Comparison of ENCODE assay signal across 8 cellular contexts in the genomic region with DNA sequence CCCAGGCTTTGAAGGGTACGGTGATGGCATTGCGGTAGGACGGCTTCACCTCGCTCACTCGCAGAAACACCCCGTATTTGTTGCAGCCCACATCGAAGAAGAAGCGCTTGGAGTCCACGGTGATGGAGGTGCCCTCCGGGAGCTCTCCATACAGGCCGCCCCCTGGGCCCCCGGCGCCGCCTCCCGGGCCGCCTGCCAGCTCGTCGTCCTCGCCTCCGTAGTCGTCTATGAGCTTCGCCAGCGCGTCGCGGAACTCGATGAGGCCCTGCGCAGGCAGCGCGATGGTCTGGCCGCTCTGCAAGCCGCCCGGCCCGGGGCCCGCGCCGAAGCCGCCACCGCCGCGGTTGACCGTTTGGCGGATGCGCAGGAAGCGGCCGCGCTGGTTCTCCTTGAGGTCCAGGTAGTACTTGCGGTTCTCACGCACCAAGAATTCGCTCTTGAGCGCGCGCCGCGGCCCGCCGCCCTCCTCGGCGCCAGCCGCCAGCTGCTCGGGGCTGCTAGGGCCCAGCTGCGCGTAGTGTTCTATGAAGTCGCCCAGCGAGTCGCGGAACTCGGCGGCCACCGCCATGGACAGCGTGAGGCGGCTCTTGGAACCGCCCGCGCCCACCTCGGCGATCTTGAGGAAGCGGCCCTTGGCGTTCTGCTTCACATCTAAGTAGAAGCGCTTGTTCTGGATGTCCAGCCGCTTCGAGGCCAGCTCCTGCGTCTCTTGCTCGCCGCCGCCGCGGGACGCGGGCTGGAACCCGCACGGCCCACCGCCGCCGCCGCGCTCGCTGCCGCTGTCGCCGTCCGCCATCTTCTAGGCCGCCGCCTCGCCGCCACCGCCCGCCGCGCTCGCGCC. TPM values are rescaled to one million over a fixed set of nuclear protein-coding genes. Genes with fewer than 3 reads are reported as not detected.
DNase-seq lines count a peak whose midpoint lies in the region; ATAC-seq and TF ChIP-seq lines count a peak whose summit lies in the region.

No MANE protein-coding gene starts in this region.

- CTCF ChIA-PET in activated B cell treated with CpG ODN at 0.5 μM for 24 hours (lab: Charles Lee) = interaction anchor here (0.5 to 1.9 kb wide), 3 partner anchors 17 to 30 kb away, joined by 3 to 7 read pairs (median 6); no protein-coding TSS in a partner anchor

- no peaks in the 10 kb centered on the region for H3K27me3 Mint-ChIP-seq in activated B cell treated with CpG ODN at 0.5 μM for 24 hours

- intact Hi-C loops in activated B cell treated with CpG ODN at 0.5 μM for 24 hours (cut with micrococcal nuclease) = loop anchor here (1.0 to 2.0 kb wide), 13 partner anchors 28 to 394 kb away; a partner anchor contains a TSS

- POLR2A ChIA-PET in activated B cell treated with CpG ODN at 0.5 μM for 24 hours (lab: Charles Lee) = interaction anchor here (0.5 to 3.6 kb wide), 32 partner anchors 10 to 884 kb away, joined by 3 to 41 read pairs (median 6); a partner anchor contains a TSS

- H3K4me1 Mint-ChIP-seq in activated B cell treated with CpG ODN at 0.5 μM for 24 hours = peaks cover 68% of the 10 kb centered on the region

- H3K4me3 Mint-ChIP-seq in activated B cell treated with CpG ODN at 0.5 μM for 24 hours = peak overlapping the region; percentile 95

- no peak for TF ChIP-seq CTCF in activated B cell treated with CpG ODN at 0.5 μM for 24 hours (IDR thresholded peaks at IDR 0.05)

- H3K36me3 Mint-ChIP-seq in activated B cell treated with CpG ODN at 0.5 μM for 24 hours (ENCODE audit: low read depth) = peaks cover 34% of the 10 kb centered on the region

- ATAC-seq in GM21576 (IDR thresholded peaks at IDR 0.05; ENCODE audit: unreplicated experiment) = peak; percentile 28
- peak; percentile 15 for ATAC-seq in activated B cell treated with CpG ODN at 0.5 μM for 24 hours (ENCODE audit: low read depth)
- peak; percentile 33 for ATAC-seq in left lobe of liver
- no peak for ATAC-seq in HG03469 (IDR thresholded peaks at IDR 0.05; ENCODE audit: unreplicated experiment)

- peak overlapping the region; percentile 77 for H3K27ac Mint-ChIP-seq in activated B cell treated with CpG ODN at 0.5 μM for 24 hours

- DNase-seq in Daoy (ENCODE audit: low read depth) = peak; percentile 83
- no peak for DNase-seq in Jurkat, Clone E6-1 (ENCODE audit: low read depth, low spot score)
- no peak for DNase-seq in activated B cell treated with CpG ODN at 0.5 μM for 24 hours
- DNase-seq in cerebellum (ENCODE audit: low spot score) = peak; percentile 33
- DNase-seq in left lobe of liver (ENCODE audit: low spot score) = peak; percentile 60
- DNase-seq in stimulated activated CD4-positive, alpha-beta T cell treated with anti-CD3 and anti-CD28 coated beads, Interleukin-2, amount 100 ng/mL, for 48 hours = peak; percentile 34 to 35

- no peaks in the 10 kb centered on the region for H3K9me3 Mint-ChIP-seq in activated B cell treated with CpG ODN at 0.5 μM for 24 hours

- peak overlapping the region; percentile 73 for H3K4me3 ChIP-seq in Jurkat, Clone E6-1 (ENCODE audit: low read length)

RNA-seq across cellular contexts. Expression of a gene that starts 0.6 kb away (rescaled TPM):
- 32.7 and 42.3 TPM in 2 replicates for total RNA-seq in Daoy (2014; rRNA removed; shearing (Covaris generic))
- 14.1 TPM for polyA plus RNA-seq in Jurkat, Clone E6-1 (2012; ENCODE audit: insufficient read depth, insufficient read length)
- 21.3 and 23.8 TPM in 2 replicates for total RNA-seq in activated B cell treated with CpG ODN at 0.5 μM for 24 hours
- total RNA-seq in cerebellum = 38.2 TPM
- total RNA-seq in left lobe of liver = 5.0 TPM

RNA-seq across cellular contexts. Expression of a gene that starts 36.9 kb away (rescaled TPM):
- total RNA-seq in Daoy (2014; rRNA removed; shearing (Covaris generic)) = 591 and 679 TPM in 2 replicates
- 360 TPM for polyA plus RNA-seq in Jurkat, Clone E6-1 (2012; ENCODE audit: insufficient read depth, insufficient read length)
- 111 and 115 TPM in 2 replicates for total RNA-seq in activated B cell treated with CpG ODN at 0.5 μM for 24 hours
- 190 TPM for total RNA-seq in cerebellum
- 64.6 TPM for total RNA-seq in left lobe of liver

Comparison
In these comparisons a context has a peak if more than half of its experiments do, and no peak if none do; other contexts are left out.
1. DNase-seq: peak in Daoy (single experiment), cerebellum (single experiment), left lobe of liver (single experiment) and stimulated activated CD4-positive, alpha-beta T cell treated with anti-CD3 and anti-CD28 coated beads, Interleukin-2, amount 100 ng/mL, for 48 hours (2 of 2); none in Jurkat, Clone E6-1 (single experiment) and activated B cell treated with CpG ODN at 0.5 μM for 24 hours (single experiment).